Comparison of ENCODE assay signal across 1 cellular context in the genomic region with DNA sequence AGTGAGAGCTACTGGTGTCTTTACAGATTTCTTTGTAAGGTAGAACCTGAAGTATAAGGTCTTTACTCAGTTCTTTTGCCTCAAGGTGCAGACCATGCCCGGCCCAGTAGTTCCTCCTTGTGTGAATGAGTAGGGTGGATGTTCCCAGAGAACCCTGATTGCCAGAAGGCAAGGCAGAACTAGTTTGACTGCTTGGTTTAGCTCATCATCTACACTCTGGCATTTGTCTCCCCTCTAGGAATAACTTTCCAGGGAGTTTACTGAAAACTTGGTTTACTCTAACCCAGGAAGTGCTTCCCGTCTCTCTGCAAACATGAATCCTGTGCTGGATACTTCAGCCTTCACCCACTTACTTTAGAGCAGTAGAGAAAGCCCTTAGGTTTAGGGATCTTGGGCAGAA.
TF ChIP-seq lines count a peak whose summit lies in the region.

No MANE protein-coding gene starts in this region.

TF ChIP-seq in HepG2, 621 proteins besides CTCF, POLR2A, EP300 and RAD21:
- TF ChIP-seq MTF1 (CRISPR knock-in tag; IDR thresholded peaks at IDR 0.05) = no peak
- no peak for TF ChIP-seq JUND (CRISPR knock-in tag; IDR thresholded peaks at IDR 0.05)
- no peak for TF ChIP-seq TOE1 (CRISPR knock-in tag; IDR thresholded peaks at IDR 0.05)
- no peak for TF ChIP-seq TRAFD1 (CRISPR knock-in tag; IDR thresholded peaks at IDR 0.05; ENCODE audit: borderline replicate concordance)
- no peak for TF ChIP-seq ZSCAN20 (CRISPR knock-in tag; IDR thresholded peaks at IDR 0.05; ENCODE audit: borderline replicate concordance)
- TF ChIP-seq, protein P1, sequence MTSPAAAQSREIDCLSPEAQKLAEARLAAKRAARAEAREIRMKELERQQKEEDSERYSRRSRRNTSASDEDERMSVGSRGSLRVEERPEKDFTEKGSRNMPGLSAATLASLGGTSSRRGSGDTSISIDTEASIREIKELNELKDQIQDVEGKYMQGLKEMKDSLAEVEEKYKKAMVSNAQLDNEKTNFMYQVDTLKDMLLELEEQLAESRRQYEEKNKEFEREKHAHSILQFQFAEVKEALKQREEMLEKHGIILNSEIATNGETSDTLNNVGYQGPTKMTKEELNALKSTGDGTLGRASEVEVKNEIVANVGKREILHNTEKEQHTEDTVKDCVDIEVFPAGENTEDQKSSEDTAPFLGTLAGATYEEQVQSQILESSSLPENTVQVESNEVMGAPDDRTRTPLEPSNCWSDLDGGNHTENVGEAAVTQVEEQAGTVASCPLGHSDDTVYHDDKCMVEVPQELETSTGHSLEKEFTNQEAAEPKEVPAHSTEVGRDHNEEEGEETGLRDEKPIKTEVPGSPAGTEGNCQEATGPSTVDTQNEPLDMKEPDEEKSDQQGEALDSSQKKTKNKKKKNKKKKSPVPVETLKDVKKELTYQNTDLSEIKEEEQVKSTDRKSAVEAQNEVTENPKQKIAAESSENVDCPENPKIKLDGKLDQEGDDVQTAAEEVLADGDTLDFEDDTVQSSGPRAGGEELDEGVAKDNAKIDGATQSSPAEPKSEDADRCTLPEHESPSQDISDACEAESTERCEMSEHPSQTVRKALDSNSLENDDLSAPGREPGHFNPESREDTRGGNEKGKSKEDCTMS (CRISPR knock-in tag; conservative IDR thresholded peaks at IDR 0.05) = no peak
- TF ChIP-seq, protein P2, sequence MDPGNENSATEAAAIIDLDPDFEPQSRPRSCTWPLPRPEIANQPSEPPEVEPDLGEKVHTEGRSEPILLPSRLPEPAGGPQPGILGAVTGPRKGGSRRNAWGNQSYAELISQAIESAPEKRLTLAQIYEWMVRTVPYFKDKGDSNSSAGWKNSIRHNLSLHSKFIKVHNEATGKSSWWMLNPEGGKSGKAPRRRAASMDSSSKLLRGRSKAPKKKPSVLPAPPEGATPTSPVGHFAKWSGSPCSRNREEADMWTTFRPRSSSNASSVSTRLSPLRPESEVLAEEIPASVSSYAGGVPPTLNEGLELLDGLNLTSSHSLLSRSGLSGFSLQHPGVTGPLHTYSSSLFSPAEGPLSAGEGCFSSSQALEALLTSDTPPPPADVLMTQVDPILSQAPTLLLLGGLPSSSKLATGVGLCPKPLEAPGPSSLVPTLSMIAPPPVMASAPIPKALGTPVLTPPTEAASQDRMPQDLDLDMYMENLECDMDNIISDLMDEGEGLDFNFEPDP (CRISPR knock-in tag; conservative IDR thresholded peaks at IDR 0.05) = no peak
- TF ChIP-seq ZNF317 (CRISPR knock-in tag; IDR thresholded peaks at IDR 0.05) = no peak
- TF ChIP-seq SP140L (CRISPR knock-in tag; IDR thresholded peaks at IDR 0.05; ENCODE audit: borderline replicate concordance) = no peak
- TF ChIP-seq, protein P3, sequence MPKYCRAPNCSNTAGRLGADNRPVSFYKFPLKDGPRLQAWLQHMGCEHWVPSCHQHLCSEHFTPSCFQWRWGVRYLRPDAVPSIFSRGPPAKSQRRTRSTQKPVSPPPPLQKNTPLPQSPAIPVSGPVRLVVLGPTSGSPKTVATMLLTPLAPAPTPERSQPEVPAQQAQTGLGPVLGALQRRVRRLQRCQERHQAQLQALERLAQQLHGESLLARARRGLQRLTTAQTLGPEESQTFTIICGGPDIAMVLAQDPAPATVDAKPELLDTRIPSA (CRISPR knock-in tag; IDR thresholded peaks at IDR 0.05; ENCODE audit: borderline replicate concordance) = no peak
- no peak for TF ChIP-seq GTF2F1 (IDR thresholded peaks at IDR 0.05; ENCODE audit: low read length)
- TF ChIP-seq SSRP1 (CRISPR knock-in tag; IDR thresholded peaks at IDR 0.05) = no peak
- TF ChIP-seq ZNF75D (CRISPR knock-in tag; IDR thresholded peaks at IDR 0.05; ENCODE audit: borderline replicate concordance) = no peak
- no peak for TF ChIP-seq ZNF614 (CRISPR knock-in tag; IDR thresholded peaks at IDR 0.05; ENCODE audit: borderline replicate concordance)
- no peak for TF ChIP-seq FOXK1 (CRISPR knock-in tag; IDR thresholded peaks at IDR 0.05; ENCODE audit: borderline replicate concordance, low read depth)
- TF ChIP-seq ZNF138 (CRISPR knock-in tag; IDR thresholded peaks at IDR 0.05; ENCODE audit: low read depth) = no peak
- TF ChIP-seq TRIM24 (CRISPR knock-in tag; IDR thresholded peaks at IDR 0.05) = no peak
TF ChIP-seq in HepG2: peak in this region for 0.
